In genomic region chr7:23273141-23273599, GRCh38 we compare ENCODE assay signal across 9 cellular contexts. TPM values are rescaled to one million over a fixed set of nuclear protein-coding genes. Genes with fewer than 3 reads are reported as not detected.
DNase-seq lines count a peak whose midpoint lies in the region; ATAC-seq, FAIRE-seq and TF ChIP-seq lines count a peak whose summit lies in the region.
"Had no signal": no experiment of that assay in that cellular context is flagged by ENCODE, and none has a peak within 500 bp of the region (broad histone marks: within the 10 kb centered on the region; RNA-seq: fewer than 3 reads in every experiment).

No MANE protein-coding gene starts in this region.

- H4K20me1 ChIP-seq in BLaER1: no peaks in the 10 kb centered on the region

- FAIRE-seq in bronchial epithelial cell (lab: Jason Lieb, UNC): no peak
- FAIRE-seq: colon had no signal

- H3K4me3 Mint-ChIP-seq in WTC11: peak overlapping the region; percentile 56

- peak overlapping the region; percentile 52 for H3K4me2 ChIP-seq in BLaER1

- TF ChIP-seq CTCF in WTC11 (IDR thresholded peaks at IDR 0.05) (peak; percentile 87), bronchial epithelial cell (IDR thresholded peaks at IDR 0.05; ENCODE audit: insufficient read depth, low read length, severe bottlenecking) (peak; percentile 98)

- H3K9ac ChIP-seq in BLaER1: no peak overlapping the region

- no peaks in the 10 kb centered on the region for H3K36me3 Mint-ChIP-seq in WTC11

- H3K4me3 ChIP-seq in BLaER1: no peak overlapping the region
- no peak overlapping the region for H3K4me3 ChIP-seq in bronchial epithelial cell (ENCODE audit: low read depth, low read length)

- H3K4me1 ChIP-seq in BLaER1: peaks cover 14% of the 10 kb centered on the region; the same call in 1 of the 2 replicates

- peaks cover 4% of the 10 kb centered on the region for H3K4me1 Mint-ChIP-seq in WTC11

- H3K27me3 Mint-ChIP-seq in WTC11 (ENCODE audit: low read depth): no peaks in the 10 kb centered on the region

- H3K36me3 ChIP-seq in BLaER1 (no peaks in the 10 kb centered on the region), bronchial epithelial cell (ENCODE audit: control insufficient read depth, insufficient read depth, low read length) (no peaks in the 10 kb centered on the region)

- H3K27me3 ChIP-seq in BLaER1: no peaks in the 10 kb centered on the region
- peaks cover 12% of the 10 kb centered on the region for H3K27me3 ChIP-seq in bronchial epithelial cell (ENCODE audit: control insufficient read depth, insufficient read depth, low read length)

- TF ChIP-seq POLR2A in GM19099 (IDR thresholded peaks at IDR 0.05; ENCODE audit: extremely low read depth, insufficient read length, low read depth): peak; percentile 23

- peak overlapping the region; percentile 76 for H3K27ac Mint-ChIP-seq in WTC11

- CTCF ChIA-PET in WTC11 (lab: Charles Lee): interaction anchor here (0.6 to 2.2 kb wide), 62 partner anchors 9 to 1940 kb away, joined by 3 to 22 read pairs (median 4); partner anchors contain the start of genes GPNMB and MALSU1

- no peaks in the 10 kb centered on the region for H3K9me3 Mint-ChIP-seq in WTC11

- no peaks in the 10 kb centered on the region for H3K9me3 ChIP-seq in BLaER1

- intact Hi-C loops in left colon (cut with DNase I, micrococcal nuclease): no loop called here

- ATAC-seq in HG03342 (IDR thresholded peaks at IDR 0.05; ENCODE audit: unreplicated experiment) (peak; percentile 97), WTC11 (peak; percentile 94), left colon (peak; percentile 98)

- H3K27ac ChIP-seq in BLaER1: no peak overlapping the region

- DNase-seq in NCI-H2227 treated with DMSO at 0.1 percent for 48 hours (lab: John Stamatoyannopoulos, UW) (peak; percentile 80), WTC11 (ENCODE audit: low spot score) (peak; percentile 95), bronchial epithelial cell (ENCODE audit: low read depth) (peak; percentile 93), left colon (peak; percentile 90 to 97)
- DNase-seq in stimulated activated CD4-positive, alpha-beta T cell treated with anti-CD3 and anti-CD28 coated beads, Interleukin-4, amount 100 ng/mL, for 48 hours (ENCODE audit: low read depth in 2 of 2): peak; percentile 91 to 94

- POLR2A ChIA-PET in WTC11 (lab: Charles Lee): interaction anchor here (0.6 kb wide), 1 partner anchor 217 kb away, joined by 3 read pairs; no protein-coding TSS in a partner anchor

TF ChIP-seq in WTC11, 78 proteins besides CTCF, POLR2A, EP300 and RAD21 (continues in another document):
- no peak for TF ChIP-seq TCF7 (CRISPR knock-in tag; IDR thresholded peaks at IDR 0.05; ENCODE audit: low read depth)
- no peak for TF ChIP-seq ZNF232 (CRISPR knock-in tag; IDR thresholded peaks at IDR 0.05)
- TF ChIP-seq, protein P1, sequence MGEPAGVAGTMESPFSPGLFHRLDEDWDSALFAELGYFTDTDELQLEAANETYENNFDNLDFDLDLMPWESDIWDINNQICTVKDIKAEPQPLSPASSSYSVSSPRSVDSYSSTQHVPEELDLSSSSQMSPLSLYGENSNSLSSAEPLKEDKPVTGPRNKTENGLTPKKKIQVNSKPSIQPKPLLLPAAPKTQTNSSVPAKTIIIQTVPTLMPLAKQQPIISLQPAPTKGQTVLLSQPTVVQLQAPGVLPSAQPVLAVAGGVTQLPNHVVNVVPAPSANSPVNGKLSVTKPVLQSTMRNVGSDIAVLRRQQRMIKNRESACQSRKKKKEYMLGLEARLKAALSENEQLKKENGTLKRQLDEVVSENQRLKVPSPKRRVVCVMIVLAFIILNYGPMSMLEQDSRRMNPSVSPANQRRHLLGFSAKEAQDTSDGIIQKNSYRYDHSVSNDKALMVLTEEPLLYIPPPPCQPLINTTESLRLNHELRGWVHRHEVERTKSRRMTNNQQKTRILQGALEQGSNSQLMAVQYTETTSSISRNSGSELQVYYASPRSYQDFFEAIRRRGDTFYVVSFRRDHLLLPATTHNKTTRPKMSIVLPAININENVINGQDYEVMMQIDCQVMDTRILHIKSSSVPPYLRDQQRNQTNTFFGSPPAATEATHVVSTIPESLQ (CRISPR knock-in tag; IDR thresholded peaks at IDR 0.05): no peak
- TF ChIP-seq, protein P2, sequence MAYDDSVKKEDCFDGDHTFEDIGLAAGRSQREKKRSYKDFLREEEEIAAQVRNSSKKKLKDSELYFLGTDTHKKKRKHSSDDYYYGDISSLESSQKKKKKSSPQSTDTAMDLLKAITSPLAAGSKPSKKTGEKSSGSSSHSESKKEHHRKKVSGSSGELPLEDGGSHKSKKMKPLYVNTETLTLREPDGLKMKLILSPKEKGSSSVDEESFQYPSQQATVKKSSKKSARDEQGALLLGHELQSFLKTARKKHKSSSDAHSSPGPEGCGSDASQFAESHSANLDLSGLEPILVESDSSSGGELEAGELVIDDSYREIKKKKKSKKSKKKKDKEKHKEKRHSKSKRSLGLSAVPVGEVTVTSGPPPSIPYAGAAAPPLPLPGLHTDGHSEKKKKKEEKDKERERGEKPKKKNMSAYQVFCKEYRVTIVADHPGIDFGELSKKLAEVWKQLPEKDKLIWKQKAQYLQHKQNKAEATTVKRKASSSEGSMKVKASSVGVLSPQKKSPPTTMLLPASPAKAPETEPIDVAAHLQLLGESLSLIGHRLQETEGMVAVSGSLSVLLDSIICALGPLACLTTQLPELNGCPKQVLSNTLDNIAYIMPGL (CRISPR knock-in tag; IDR thresholded peaks at IDR 0.05): 0 out of 2 replicates have a peak, but pooled peaks have one; percentile 38
- TF ChIP-seq TEAD1 (CRISPR knock-in tag; IDR thresholded peaks at IDR 0.05): no peak
- TF ChIP-seq ESRRA (CRISPR knock-in tag; IDR thresholded peaks at IDR 0.05; ENCODE audit: borderline replicate concordance): no peak
- no peak for TF ChIP-seq JAZF1 (CRISPR knock-in tag; IDR thresholded peaks at IDR 0.05)
- TF ChIP-seq ERG (CRISPR knock-in tag; IDR thresholded peaks at IDR 0.05): no peak
- TF ChIP-seq, protein P3, sequence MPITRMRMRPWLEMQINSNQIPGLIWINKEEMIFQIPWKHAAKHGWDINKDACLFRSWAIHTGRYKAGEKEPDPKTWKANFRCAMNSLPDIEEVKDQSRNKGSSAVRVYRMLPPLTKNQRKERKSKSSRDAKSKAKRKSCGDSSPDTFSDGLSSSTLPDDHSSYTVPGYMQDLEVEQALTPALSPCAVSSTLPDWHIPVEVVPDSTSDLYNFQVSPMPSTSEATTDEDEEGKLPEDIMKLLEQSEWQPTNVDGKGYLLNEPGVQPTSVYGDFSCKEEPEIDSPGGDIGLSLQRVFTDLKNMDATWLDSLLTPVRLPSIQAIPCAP (CRISPR knock-in tag; IDR thresholded peaks at IDR 0.05): no peak
- TF ChIP-seq NR1H2 (CRISPR knock-in tag; IDR thresholded peaks at IDR 0.05): no peak
- no peak for TF ChIP-seq ZNF263 (CRISPR knock-in tag; IDR thresholded peaks at IDR 0.05; ENCODE audit: low read depth)
- TF ChIP-seq FOXP4 (CRISPR knock-in tag; IDR thresholded peaks at IDR 0.05): no peak
- no peak for TF ChIP-seq TP53 (CRISPR knock-in tag; IDR thresholded peaks at IDR 0.05)
- no peak for TF ChIP-seq KAT7 (CRISPR knock-in tag; IDR thresholded peaks at IDR 0.05; ENCODE audit: borderline replicate concordance)
- TF ChIP-seq, protein P4, sequence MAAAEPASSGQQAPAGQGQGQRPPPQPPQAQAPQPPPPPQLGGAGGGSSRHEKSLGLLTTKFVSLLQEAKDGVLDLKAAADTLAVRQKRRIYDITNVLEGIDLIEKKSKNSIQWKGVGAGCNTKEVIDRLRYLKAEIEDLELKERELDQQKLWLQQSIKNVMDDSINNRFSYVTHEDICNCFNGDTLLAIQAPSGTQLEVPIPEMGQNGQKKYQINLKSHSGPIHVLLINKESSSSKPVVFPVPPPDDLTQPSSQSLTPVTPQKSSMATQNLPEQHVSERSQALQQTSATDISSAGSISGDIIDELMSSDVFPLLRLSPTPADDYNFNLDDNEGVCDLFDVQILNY (CRISPR knock-in tag; IDR thresholded peaks at IDR 0.05): no peak
- TF ChIP-seq ATF1 (CRISPR knock-in tag; IDR thresholded peaks at IDR 0.05): no peak
- TF ChIP-seq CREB1 (CRISPR knock-in tag; IDR thresholded peaks at IDR 0.05): no peak
- no peak for TF ChIP-seq NR2C2 (CRISPR knock-in tag; IDR thresholded peaks at IDR 0.05)

RNA-seq across cellular contexts. Expression of gene MALSU1, which starts 26.0 kb away (rescaled TPM):
- 75.2 to 81.5 TPM (median 81.4 TPM) in 3 replicates for total RNA-seq in WTC11 (2021)
- 61.6 and 81.5 TPM in 2 replicates for total RNA-seq in bronchial epithelial cell
- 10 to 100 TPM; 32.3 to 35.1 TPM for total RNA-seq in left colon

RNA-seq across cellular contexts. Expression of gene GPNMB, which starts 26.6 kb away (rescaled TPM):
- total RNA-seq in WTC11 (2021): 0.57 to 1.7 TPM (median 1.1 TPM) in 3 replicates
- 13.4 and 57.0 TPM in 2 replicates for total RNA-seq in bronchial epithelial cell
- 10 to 100 TPM; 15.0 to 67.8 TPM for total RNA-seq in left colon
